In the genomic region with DNA sequence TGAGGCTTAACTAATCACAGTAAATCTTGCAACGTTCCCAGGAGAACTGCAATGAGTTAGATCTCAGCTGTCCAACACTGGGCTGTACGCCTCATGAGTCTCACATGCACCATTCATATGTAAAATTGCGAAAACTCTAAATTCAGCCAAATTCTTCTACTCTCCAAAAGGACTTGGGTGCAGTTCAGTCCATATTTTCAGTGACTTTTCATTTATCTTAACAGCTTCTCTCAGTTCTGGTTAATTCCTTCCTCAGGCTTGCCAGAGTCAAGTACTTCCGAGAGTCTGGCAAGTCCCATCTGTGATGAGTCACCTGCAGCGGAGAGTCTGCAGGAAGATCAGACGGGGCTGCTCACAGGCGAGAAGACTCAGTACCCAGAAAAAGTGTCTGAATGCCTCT, we compare ENCODE assay signal across 8 cellular contexts. TPM values are rescaled to one million over a fixed set of nuclear protein-coding genes. Genes with fewer than 3 reads are reported as not detected.
DNase-seq lines count a peak whose midpoint lies in the region; ATAC-seq and TF ChIP-seq lines count a peak whose summit lies in the region.

No MANE protein-coding gene starts in this region.

- intact Hi-C loops in activated CD8-positive, alpha-beta T cell treated with anti-CD3 and anti-CD28 coated beads for 36 hours (cut with micrococcal nuclease): no loop called here
- intact Hi-C loops in prostate gland (cut with DNase I): no loop called here

- no peaks in the 10 kb centered on the region for H3K9me3 Mint-ChIP-seq in activated CD8-positive, alpha-beta T cell treated with anti-CD3 and anti-CD28 coated beads for 36 hours
- no peaks in the 10 kb centered on the region for H3K9me3 Mint-ChIP-seq in activated CD8-positive, alpha-beta T cell treated with anti-CD3 and anti-CD28 coated beads, Interleukin-2, amount 10 ng/mL, durations not matched to agents 7 days and 5 days (ENCODE audit: insufficient read depth)

- no peak overlapping the region for H3K4me3 ChIP-seq in prostate gland

- 30% methylated on average over 7 of the region's 7 CpGs for WGBS in prostate gland

- H3K27me3 ChIP-seq in foreskin keratinocyte (no peaks in the 10 kb centered on the region), prostate gland (replicated peaks; ENCODE audit: insufficient read depth) (no peaks in the 10 kb centered on the region)

- no peaks in the 10 kb centered on the region for H3K36me3 ChIP-seq in prostate gland

- no peaks in the 10 kb centered on the region for H3K36me3 Mint-ChIP-seq in activated CD8-positive, alpha-beta T cell treated with anti-CD3 and anti-CD28 coated beads for 36 hours (ENCODE audit: low read depth)
- no peaks in the 10 kb centered on the region for H3K36me3 Mint-ChIP-seq in activated CD8-positive, alpha-beta T cell treated with anti-CD3 and anti-CD28 coated beads, Interleukin-2, amount 10 ng/mL, durations not matched to agents 7 days and 5 days (ENCODE audit: low read depth)

- peak; percentile 15 for DNase-seq in activated CD8-positive, alpha-beta T cell treated with anti-CD3 and anti-CD28 coated beads for 36 hours
- DNase-seq in activated CD8-positive, alpha-beta T cell treated with anti-CD3 and anti-CD28 coated beads, Interleukin-2, amount 10 ng/mL, durations not matched to agents 7 days and 5 days: no peak
- DNase-seq in SHP77 treated with DMSO at 0.1 percent for 48 hours (lab: John Stamatoyannopoulos, UW): peak; percentile 20
- peak; percentile 49 to 82 for DNase-seq in foreskin keratinocyte
- peak; percentile 21 for DNase-seq in stimulated activated CD4-positive, alpha-beta T cell treated with anti-CD3 and anti-CD28 coated beads, Interleukin-4, amount 100 ng/mL, for 1 hour
- DNase-seq in activated CD8-positive, alpha-beta memory T cell treated with anti-CD3 and anti-CD28 coated beads, Interleukin-2, amount 50 U/mL, for 4 hours: no peak
- DNase-seq in prostate gland (ENCODE audit: low spot score): no peak

- no peak overlapping the region for H3K4me3 Mint-ChIP-seq in activated CD8-positive, alpha-beta T cell treated with anti-CD3 and anti-CD28 coated beads for 36 hours
- no peak overlapping the region for H3K4me3 Mint-ChIP-seq in activated CD8-positive, alpha-beta T cell treated with anti-CD3 and anti-CD28 coated beads, Interleukin-2, amount 10 ng/mL, durations not matched to agents 7 days and 5 days

- no peaks in the 10 kb centered on the region for H3K4me1 Mint-ChIP-seq in activated CD8-positive, alpha-beta T cell treated with anti-CD3 and anti-CD28 coated beads for 36 hours (ENCODE audit: low read depth)
- no peaks in the 10 kb centered on the region for H3K4me1 Mint-ChIP-seq in activated CD8-positive, alpha-beta T cell treated with anti-CD3 and anti-CD28 coated beads, Interleukin-2, amount 10 ng/mL, durations not matched to agents 7 days and 5 days (ENCODE audit: low read depth)

- H3K4me1 ChIP-seq in foreskin keratinocyte (peaks cover 29% of the 10 kb centered on the region), prostate gland (replicated peaks) (no peaks in the 10 kb centered on the region)

- no peak overlapping the region for H3K27ac Mint-ChIP-seq in activated CD8-positive, alpha-beta T cell treated with anti-CD3 and anti-CD28 coated beads for 36 hours
- H3K27ac Mint-ChIP-seq in activated CD8-positive, alpha-beta T cell treated with anti-CD3 and anti-CD28 coated beads, Interleukin-2, amount 10 ng/mL, durations not matched to agents 7 days and 5 days: no peak overlapping the region

- no peak for TF ChIP-seq CTCF in activated CD8-positive, alpha-beta T cell treated with anti-CD3 and anti-CD28 coated beads for 36 hours (IDR thresholded peaks at IDR 0.05)
- no peak for TF ChIP-seq CTCF in foreskin keratinocyte (conservative IDR thresholded peaks at IDR 0.05)
- TF ChIP-seq CTCF in prostate gland (IDR thresholded peaks at IDR 0.05): no peak

- no peak for TF ChIP-seq POLR2A in prostate gland (IDR thresholded peaks at IDR 0.05)

- POLR2A ChIA-PET in activated CD8-positive, alpha-beta T cell treated with anti-CD3 and anti-CD28 coated beads for 36 hours (lab: Charles Lee): no interaction called here
- POLR2A ChIA-PET in activated CD8-positive, alpha-beta T cell treated with anti-CD3 and anti-CD28 coated beads, Interleukin-2, amount 10 ng/mL, durations not matched to agents 7 days and 5 days (lab: Charles Lee): no interaction called here

- no peak overlapping the region for H3K27ac ChIP-seq in foreskin keratinocyte
- no peak overlapping the region for H3K27ac ChIP-seq in prostate gland

- peak; percentile 27 for ATAC-seq in activated CD8-positive, alpha-beta T cell treated with anti-CD3 and anti-CD28 coated beads for 36 hours
- ATAC-seq in activated CD8-positive, alpha-beta T cell treated with anti-CD3 and anti-CD28 coated beads, Interleukin-2, amount 10 ng/mL, durations not matched to agents 7 days and 5 days: no peak
- peak; percentile 98 for ATAC-seq in foreskin keratinocyte
- ATAC-seq in GM18861 (IDR thresholded peaks at IDR 0.05; ENCODE audit: unreplicated experiment): no peak

- no peaks in the 10 kb centered on the region for H3K9me3 ChIP-seq in prostate gland

- CTCF ChIA-PET in activated CD8-positive, alpha-beta T cell treated with anti-CD3 and anti-CD28 coated beads for 36 hours (lab: Charles Lee): interaction anchor here (5.0 kb wide), 1 partner anchor 13 kb away, joined by 23 read pairs; no protein-coding TSS in a partner anchor
- CTCF ChIA-PET in activated CD8-positive, alpha-beta T cell treated with anti-CD3 and anti-CD28 coated beads, Interleukin-2, amount 10 ng/mL, durations not matched to agents 7 days and 5 days (lab: Charles Lee): interaction anchor here (0.8 to 2.0 kb wide), 2 partner anchors 14 to 47 kb away, joined by 3 to 6 read pairs; no protein-coding TSS in a partner anchor

- H3K27me3 Mint-ChIP-seq in activated CD8-positive, alpha-beta T cell treated with anti-CD3 and anti-CD28 coated beads for 36 hours: peaks cover 2% of the 10 kb centered on the region
- peaks cover 15% of the 10 kb centered on the region for H3K27me3 Mint-ChIP-seq in activated CD8-positive, alpha-beta T cell treated with anti-CD3 and anti-CD28 coated beads, Interleukin-2, amount 10 ng/mL, durations not matched to agents 7 days and 5 days (ENCODE audit: low read depth)

RNA-seq across cellular contexts. Expression of gene CCDC80, which starts 11.5 kb away (rescaled TPM):
- total RNA-seq in activated CD8-positive, alpha-beta T cell treated with anti-CD3 and anti-CD28 coated beads for 36 hours: not detected
- total RNA-seq in activated CD8-positive, alpha-beta T cell treated with anti-CD3 and anti-CD28 coated beads, Interleukin-2, amount 10 ng/mL, durations not matched to agents 7 days and 5 days: not detected
- total RNA-seq in foreskin keratinocyte (24.5 and 25.0 TPM in 2 replicates), prostate gland (10 to 100 TPM in 1 of 2 donors, 1 to 10 TPM in 1; 2.7 to 18.4 TPM)
- polyA plus RNA-seq in foreskin keratinocyte: 15.7 and 17.0 TPM in 2 replicates

Comparison
In these comparisons a context has a peak if more than half of its experiments do, and no peak if none do; other contexts are left out.
1. ATAC-seq: peak in activated CD8-positive, alpha-beta T cell treated with anti-CD3 and anti-CD28 coated beads for 36 hours (single experiment) and foreskin keratinocyte (single experiment); none in activated CD8-positive, alpha-beta T cell treated with anti-CD3 and anti-CD28 coated beads, Interleukin-2, amount 10 ng/mL, durations not matched to agents 7 days and 5 days (single experiment) and GM18861 (single experiment).
2. DNase-seq: peak in activated CD8-positive, alpha-beta T cell treated with anti-CD3 and anti-CD28 coated beads for 36 hours (single experiment), SHP77 treated with DMSO at 0.1 percent for 48 hours (single experiment), foreskin keratinocyte (2 of 2) and stimulated activated CD4-positive, alpha-beta T cell treated with anti-CD3 and anti-CD28 coated beads, Interleukin-4, amount 100 ng/mL, for 1 hour (single experiment); none in activated CD8-positive, alpha-beta T cell treated with anti-CD3 and anti-CD28 coated beads, Interleukin-2, amount 10 ng/mL, durations not matched to agents 7 days and 5 days (single experiment), activated CD8-positive, alpha-beta memory T cell treated with anti-CD3 and anti-CD28 coated beads, Interleukin-2, amount 50 U/mL, for 4 hours (single experiment) and prostate gland (single experiment).